Comparison of ENCODE assay signal across 4 cellular contexts in the genomic region with DNA sequence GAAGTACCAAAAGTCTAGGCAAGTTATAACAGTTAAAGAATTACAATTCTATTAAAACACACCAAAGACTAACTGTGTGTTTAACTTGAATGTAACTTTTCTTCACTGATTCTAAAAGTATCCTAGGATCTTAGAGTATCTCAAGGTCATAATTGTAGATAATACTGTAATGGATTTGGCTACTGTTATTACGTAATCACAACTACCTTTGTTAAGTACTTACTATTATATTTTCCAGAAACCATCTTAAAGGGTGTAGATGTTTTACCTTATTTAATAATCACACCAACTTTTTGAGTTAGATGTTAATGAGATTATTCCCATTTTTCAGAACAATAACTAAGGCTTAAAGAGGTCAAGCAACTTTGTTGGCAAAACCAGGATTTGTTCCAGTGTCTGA.
TF ChIP-seq lines count a peak whose summit lies in the region.

No MANE protein-coding gene starts in this region.

TF ChIP-seq in HepG2, 621 proteins besides CTCF, POLR2A, EP300 and RAD21 (continues in another document):
- TF ChIP-seq, protein P1, sequence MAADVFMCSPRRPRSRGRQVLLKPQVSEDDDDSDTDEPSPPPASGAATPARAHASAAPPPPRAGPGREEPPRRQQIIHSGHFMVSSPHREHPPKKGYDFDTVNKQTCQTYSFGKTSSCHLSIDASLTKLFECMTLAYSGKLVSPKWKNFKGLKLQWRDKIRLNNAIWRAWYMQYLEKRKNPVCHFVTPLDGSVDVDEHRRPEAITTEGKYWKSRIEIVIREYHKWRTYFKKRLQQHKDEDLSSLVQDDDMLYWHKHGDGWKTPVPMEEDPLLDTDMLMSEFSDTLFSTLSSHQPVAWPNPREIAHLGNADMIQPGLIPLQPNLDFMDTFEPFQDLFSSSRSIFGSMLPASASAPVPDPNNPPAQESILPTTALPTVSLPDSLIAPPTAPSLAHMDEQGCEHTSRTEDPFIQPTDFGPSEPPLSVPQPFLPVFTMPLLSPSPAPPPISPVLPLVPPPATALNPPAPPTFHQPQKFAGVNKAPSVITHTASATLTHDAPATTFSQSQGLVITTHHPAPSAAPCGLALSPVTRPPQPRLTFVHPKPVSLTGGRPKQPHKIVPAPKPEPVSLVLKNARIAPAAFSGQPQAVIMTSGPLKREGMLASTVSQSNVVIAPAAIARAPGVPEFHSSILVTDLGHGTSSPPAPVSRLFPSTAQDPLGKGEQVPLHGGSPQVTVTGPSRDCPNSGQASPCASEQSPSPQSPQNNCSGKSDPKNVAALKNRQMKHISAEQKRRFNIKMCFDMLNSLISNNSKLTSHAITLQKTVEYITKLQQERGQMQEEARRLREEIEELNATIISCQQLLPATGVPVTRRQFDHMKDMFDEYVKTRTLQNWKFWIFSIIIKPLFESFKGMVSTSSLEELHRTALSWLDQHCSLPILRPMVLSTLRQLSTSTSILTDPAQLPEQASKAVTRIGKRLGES (CRISPR knock-in tag; IDR thresholded peaks at IDR 0.05; ENCODE audit: borderline replicate concordance) = no peak
- TF ChIP-seq ATF7 (IDR thresholded peaks at IDR 0.05) (peak; percentile 57), ATF7 (CRISPR knock-in tag; IDR thresholded peaks at IDR 0.05) (no peak), FLYWCH1 (CRISPR knock-in tag; IDR thresholded peaks at IDR 0.05) (no peak), ZFX (CRISPR knock-in tag; IDR thresholded peaks at IDR 0.05; ENCODE audit: low read depth) (no peak), ZNF770 (CRISPR knock-in tag; IDR thresholded peaks at IDR 0.05) (no peak), ZMAT3 (CRISPR knock-in tag; conservative IDR thresholded peaks at IDR 0.05) (no peak), PTBP1 (IDR thresholded peaks at IDR 0.05; ENCODE audit: low read depth, low read length, poor library complexity, severe bottlenecking) (no peak), TAF15 (IDR thresholded peaks at IDR 0.05; ENCODE audit: low read depth, low read length, poor library complexity, severe bottlenecking) (no peak), ZNF501 (CRISPR knock-in tag; IDR thresholded peaks at IDR 0.05) (no peak)

TF ChIP-seq in IMR-90, 13 proteins besides CTCF, POLR2A, EP300 and RAD21:
- no peak for TF ChIP-seq RCOR1 (IDR thresholded peaks at IDR 0.05; ENCODE audit: insufficient replicate concordance, low read length)
- TF ChIP-seq CHD1 (IDR thresholded peaks at IDR 0.05; ENCODE audit: low read depth, low read length) = no peak
- TF ChIP-seq MXI1 (IDR thresholded peaks at IDR 0.05; ENCODE audit: borderline replicate concordance, low read depth, low read length) = no peak
- TF ChIP-seq CEBPB (IDR thresholded peaks at IDR 0.05; ENCODE audit: low read depth, low read length) = peak; percentile 69
- no peak for TF ChIP-seq ELK1 (IDR thresholded peaks at IDR 0.05; ENCODE audit: borderline replicate concordance, low read depth, low read length)
- TF ChIP-seq MAZ (IDR thresholded peaks at IDR 0.05; ENCODE audit: borderline replicate concordance, low read depth, low read length) = no peak

TF ChIP-seq in K562, 482 proteins besides CTCF, POLR2A, EP300 and RAD21:
- TF ChIP-seq CEBPB (tag; IDR thresholded peaks at IDR 0.05) (peak; percentile 51), CEBPG (CRISPR knock-in tag; IDR thresholded peaks at IDR 0.05) (no peak), CEBPG (tag; conservative IDR thresholded peaks at IDR 0.05 in 1 of 2, IDR thresholded peaks at IDR 0.05 in 1 of 2) (peak in 1 of 2 experiments; percentile 81; a peak in 2 of 4 replicates), PYGO2 (tag; IDR thresholded peaks at IDR 0.05) (no peak)

TF ChIP-seq in H1, 55 proteins besides CTCF, POLR2A, EP300 and RAD21:
- TF ChIP-seq CEBPB (IDR thresholded peaks at IDR 0.05; ENCODE audit: low read depth, low read length) (peak; percentile 26; the same call in 1 of the 2 replicates), EZH2 (IDR thresholded peaks at IDR 0.05; ENCODE audit: low read depth, low read length, severe bottlenecking) (no peak)
